Comparison of ENCODE assay signal across 1 cellular context in the genomic region with DNA sequence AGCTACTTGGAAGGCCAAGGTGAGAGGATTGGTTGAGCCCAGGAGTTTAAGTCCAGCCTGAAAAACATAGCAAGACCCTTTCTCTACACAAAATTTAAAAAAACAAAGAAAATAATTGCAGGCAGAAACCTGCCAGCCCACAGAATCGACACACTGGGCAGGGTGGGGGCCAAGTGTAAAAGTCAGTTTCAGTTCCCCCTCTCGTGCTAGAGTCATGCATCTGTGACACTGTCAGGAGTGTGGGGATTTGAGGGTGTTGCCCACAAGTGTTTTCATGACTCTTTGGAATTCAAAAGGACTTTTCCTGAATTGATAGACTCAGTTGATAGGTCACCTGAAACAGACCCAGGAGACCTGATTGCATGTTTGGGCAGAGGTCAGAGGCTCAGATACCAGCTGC.
TF ChIP-seq lines count a peak whose summit lies in the region.

No MANE protein-coding gene starts in this region.

TF ChIP-seq in WTC11, 78 proteins besides CTCF, POLR2A, EP300 and RAD21 (continued from another document):
- TF ChIP-seq, protein P1, sequence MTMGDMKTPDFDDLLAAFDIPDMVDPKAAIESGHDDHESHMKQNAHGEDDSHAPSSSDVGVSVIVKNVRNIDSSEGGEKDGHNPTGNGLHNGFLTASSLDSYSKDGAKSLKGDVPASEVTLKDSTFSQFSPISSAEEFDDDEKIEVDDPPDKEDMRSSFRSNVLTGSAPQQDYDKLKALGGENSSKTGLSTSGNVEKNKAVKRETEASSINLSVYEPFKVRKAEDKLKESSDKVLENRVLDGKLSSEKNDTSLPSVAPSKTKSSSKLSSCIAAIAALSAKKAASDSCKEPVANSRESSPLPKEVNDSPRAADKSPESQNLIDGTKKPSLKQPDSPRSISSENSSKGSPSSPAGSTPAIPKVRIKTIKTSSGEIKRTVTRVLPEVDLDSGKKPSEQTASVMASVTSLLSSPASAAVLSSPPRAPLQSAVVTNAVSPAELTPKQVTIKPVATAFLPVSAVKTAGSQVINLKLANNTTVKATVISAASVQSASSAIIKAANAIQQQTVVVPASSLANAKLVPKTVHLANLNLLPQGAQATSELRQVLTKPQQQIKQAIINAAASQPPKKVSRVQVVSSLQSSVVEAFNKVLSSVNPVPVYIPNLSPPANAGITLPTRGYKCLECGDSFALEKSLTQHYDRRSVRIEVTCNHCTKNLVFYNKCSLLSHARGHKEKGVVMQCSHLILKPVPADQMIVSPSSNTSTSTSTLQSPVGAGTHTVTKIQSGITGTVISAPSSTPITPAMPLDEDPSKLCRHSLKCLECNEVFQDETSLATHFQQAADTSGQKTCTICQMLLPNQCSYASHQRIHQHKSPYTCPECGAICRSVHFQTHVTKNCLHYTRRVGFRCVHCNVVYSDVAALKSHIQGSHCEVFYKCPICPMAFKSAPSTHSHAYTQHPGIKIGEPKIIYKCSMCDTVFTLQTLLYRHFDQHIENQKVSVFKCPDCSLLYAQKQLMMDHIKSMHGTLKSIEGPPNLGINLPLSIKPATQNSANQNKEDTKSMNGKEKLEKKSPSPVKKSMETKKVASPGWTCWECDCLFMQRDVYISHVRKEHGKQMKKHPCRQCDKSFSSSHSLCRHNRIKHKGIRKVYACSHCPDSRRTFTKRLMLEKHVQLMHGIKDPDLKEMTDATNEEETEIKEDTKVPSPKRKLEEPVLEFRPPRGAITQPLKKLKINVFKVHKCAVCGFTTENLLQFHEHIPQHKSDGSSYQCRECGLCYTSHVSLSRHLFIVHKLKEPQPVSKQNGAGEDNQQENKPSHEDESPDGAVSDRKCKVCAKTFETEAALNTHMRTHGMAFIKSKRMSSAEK (CRISPR knock-in tag; IDR thresholded peaks at IDR 0.05; ENCODE audit: borderline replicate concordance), result no peak
- TF ChIP-seq KAT7 (CRISPR knock-in tag; IDR thresholded peaks at IDR 0.05; ENCODE audit: borderline replicate concordance) (no peak), CBFB (CRISPR knock-in tag; IDR thresholded peaks at IDR 0.05; ENCODE audit: low read depth) (no peak), NFYB (CRISPR knock-in tag; conservative IDR thresholded peaks at IDR 0.05; ENCODE audit: low read depth) (no peak), GTF2I (CRISPR knock-in tag; conservative IDR thresholded peaks at IDR 0.05) (no peak), NFATC4 (CRISPR knock-in tag; IDR thresholded peaks at IDR 0.05) (no peak), ZNF232 (CRISPR knock-in tag; IDR thresholded peaks at IDR 0.05) (no peak), ZNF121 (CRISPR knock-in tag; IDR thresholded peaks at IDR 0.05) (no peak), IRF2 (CRISPR knock-in tag; IDR thresholded peaks at IDR 0.05; ENCODE audit: borderline replicate concordance, low read depth) (no peak)
- TF ChIP-seq, protein P2, sequence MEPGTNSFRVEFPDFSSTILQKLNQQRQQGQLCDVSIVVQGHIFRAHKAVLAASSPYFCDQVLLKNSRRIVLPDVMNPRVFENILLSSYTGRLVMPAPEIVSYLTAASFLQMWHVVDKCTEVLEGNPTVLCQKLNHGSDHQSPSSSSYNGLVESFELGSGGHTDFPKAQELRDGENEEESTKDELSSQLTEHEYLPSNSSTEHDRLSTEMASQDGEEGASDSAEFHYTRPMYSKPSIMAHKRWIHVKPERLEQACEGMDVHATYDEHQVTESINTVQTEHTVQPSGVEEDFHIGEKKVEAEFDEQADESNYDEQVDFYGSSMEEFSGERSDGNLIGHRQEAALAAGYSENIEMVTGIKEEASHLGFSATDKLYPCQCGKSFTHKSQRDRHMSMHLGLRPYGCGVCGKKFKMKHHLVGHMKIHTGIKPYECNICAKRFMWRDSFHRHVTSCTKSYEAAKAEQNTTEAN (CRISPR knock-in tag; IDR thresholded peaks at IDR 0.05), result no peak
- TF ChIP-seq, protein P3, sequence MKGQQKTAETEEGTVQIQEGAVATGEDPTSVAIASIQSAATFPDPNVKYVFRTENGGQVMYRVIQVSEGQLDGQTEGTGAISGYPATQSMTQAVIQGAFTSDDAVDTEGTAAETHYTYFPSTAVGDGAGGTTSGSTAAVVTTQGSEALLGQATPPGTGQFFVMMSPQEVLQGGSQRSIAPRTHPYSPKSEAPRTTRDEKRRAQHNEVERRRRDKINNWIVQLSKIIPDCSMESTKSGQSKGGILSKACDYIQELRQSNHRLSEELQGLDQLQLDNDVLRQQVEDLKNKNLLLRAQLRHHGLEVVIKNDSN (CRISPR knock-in tag; IDR thresholded peaks at IDR 0.05), result no peak
